Comparison of ENCODE assay signal across 22 cellular contexts in the genomic region with DNA sequence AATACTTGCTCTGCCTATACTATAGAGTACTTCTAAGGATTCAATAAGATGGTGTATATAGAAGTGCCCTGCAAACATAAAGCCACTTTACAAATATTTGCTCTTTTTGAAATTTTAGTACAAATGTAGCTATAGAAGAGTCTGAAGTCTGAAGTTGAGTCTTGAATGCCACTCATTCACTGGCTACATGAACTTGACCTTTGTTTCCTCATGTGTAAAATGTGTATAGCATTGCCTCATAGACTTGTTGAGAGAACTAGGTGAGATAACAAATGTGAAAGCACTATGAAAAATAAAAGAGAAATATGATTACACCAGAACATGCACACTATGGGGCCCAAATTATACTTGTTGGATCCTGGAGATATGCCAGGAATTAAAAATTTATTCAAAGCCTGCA.
"Had no signal": no experiment of that assay in that cellular context is flagged by ENCODE, and none has a peak within 500 bp of the region (broad histone marks: within the 10 kb centered on the region; RNA-seq: fewer than 3 reads in every experiment).

No MANE protein-coding gene starts in this region.

- H3K4me3 ChIP-seq: dorsolateral prefrontal cortex, gastrocnemius medialis, heart right ventricle, prostate gland, right lobe of liver, spleen, thoracic aorta, transverse colon had no signal

- H3K4me1 ChIP-seq: gastrocnemius medialis, parathyroid adenoma, prostate gland, right lobe of liver, spleen had no signal

- H3K9me3 ChIP-seq: gastrocnemius medialis, prostate gland, right lobe of liver, thoracic aorta, transverse colon had no signal

- DNase-seq: cortex of kidney; dorsolateral prefrontal cortex; effector CD8-positive, alpha-beta T cell; gastrocnemius medialis; heart right ventricle; islet precursor cell; left ventricle myocardium superior; naive B cell; retina; right lobe of liver; spleen; stimulated activated CD4-positive, alpha-beta T cell treated with anti-CD3 and anti-CD28 coated beads, Interleukin-15, amount 100 ng/mL, for 24 hours; stimulated activated CD4-positive, alpha-beta T cell treated with anti-CD3 and anti-CD28 coated beads, Interleukin-1b, Interleukin-23, amount 100 ng/mL, for 48 hours; stimulated activated CD4-positive, alpha-beta T cell treated with anti-CD3 and anti-CD28 coated beads, Interleukin-4, amount 100 ng/mL, for 24 hours; stimulated activated naive B cell treated with anti-CD40 and anti-IgM and Interleukin-4, amounts not matched to agents 10 μg/mL and 1 μg/mL and 100 μg/mL, for 72 hours; stimulated activated naive CD8-positive, alpha-beta T cell treated with anti-CD3 and anti-CD28 coated beads, Interleukin-15, amount 100 ng/mL, for 72 hours; transverse colon had no signal

- H3K27me3 ChIP-seq: dorsolateral prefrontal cortex, gastrocnemius medialis, heart right ventricle, right lobe of liver, spleen, transverse colon had no signal

- H3K4me1 Mint-ChIP-seq: naive B cell; stimulated activated naive CD8-positive, alpha-beta T cell treated with anti-CD3 and anti-CD28 coated beads, Interleukin-15, amount 100 ng/mL, for 72 hours had no signal

- H3K9ac ChIP-seq: parathyroid adenoma had no signal

- H3K36me3 ChIP-seq: gastrocnemius medialis, heart right ventricle, prostate gland, right lobe of liver, spleen, thoracic aorta, transverse colon had no signal

- H3K27me3 Mint-ChIP-seq: stimulated activated naive B cell treated with anti-CD40 and anti-IgM and Interleukin-4, amounts not matched to agents 10 μg/mL and 1 μg/mL and 100 μg/mL, for 72 hours had no signal

- H3K4me3 Mint-ChIP-seq: naive B cell; nephron; stimulated activated naive B cell treated with anti-CD40 and anti-IgM and Interleukin-4, amounts not matched to agents 10 μg/mL and 1 μg/mL and 100 μg/mL, for 72 hours; stimulated activated naive CD8-positive, alpha-beta T cell treated with anti-CD3 and anti-CD28 coated beads, Interleukin-15, amount 100 ng/mL, for 72 hours had no signal

- H3K27ac ChIP-seq: dorsolateral prefrontal cortex, gastrocnemius medialis, heart right ventricle, parathyroid adenoma, prostate gland, right lobe of liver, spleen had no signal

- H3K36me3 Mint-ChIP-seq: naive B cell had no signal

- H3K9me3 Mint-ChIP-seq: nephron had no signal

- H3K27ac Mint-ChIP-seq: stimulated activated naive CD8-positive, alpha-beta T cell treated with anti-CD3 and anti-CD28 coated beads, Interleukin-15, amount 100 ng/mL, for 72 hours had no signal

- ATAC-seq: esophagus mucosa; gastrocnemius medialis; heart right ventricle; left ventricle myocardium superior; stimulated activated naive B cell treated with anti-CD40 and anti-IgM and Interleukin-4, amounts not matched to agents 10 μg/mL and 1 μg/mL and 100 μg/mL, for 72 hours; stimulated activated naive CD8-positive, alpha-beta T cell treated with anti-CD3 and anti-CD28 coated beads, Interleukin-15, amount 100 ng/mL, for 72 hours had no signal
